20 cellular contexts compared by ENCODE assay signal in the genomic region with DNA sequence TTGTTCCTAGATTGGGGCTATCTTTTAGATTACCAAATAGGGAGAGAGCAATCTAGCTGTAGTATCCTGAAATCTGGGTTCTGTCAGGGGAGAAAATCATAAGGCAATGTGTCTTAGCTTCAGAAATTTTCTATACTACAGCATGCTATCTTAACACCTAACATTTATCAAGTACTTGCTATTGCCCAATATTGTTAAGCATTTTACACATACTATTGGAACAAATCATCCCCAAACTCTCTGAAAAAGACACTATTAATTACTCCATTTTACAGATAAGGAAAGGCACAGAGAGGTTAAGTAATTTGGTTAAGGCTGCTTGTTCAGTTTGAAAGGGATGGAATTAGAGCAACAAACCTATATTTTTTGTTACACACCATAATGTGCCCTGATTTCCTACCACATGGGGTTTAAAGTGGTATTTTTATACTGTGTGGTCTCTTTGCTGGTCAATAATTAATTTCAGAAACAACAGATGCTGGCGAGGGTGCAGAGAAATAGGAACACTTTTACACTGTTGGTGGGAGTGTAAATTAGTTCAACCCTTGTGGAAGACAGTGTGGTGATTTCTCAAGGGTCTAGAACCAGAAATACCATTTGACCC. TPM values are rescaled to one million over a fixed set of nuclear protein-coding genes. Genes with fewer than 3 reads are reported as not detected.
DNase-seq lines count a peak whose midpoint lies in the region; ATAC-seq and TF ChIP-seq lines count a peak whose summit lies in the region.
"Had no signal": no experiment of that assay in that cellular context is flagged by ENCODE, and none has a peak within 500 bp of the region (broad histone marks: within the 10 kb centered on the region; RNA-seq: fewer than 3 reads in every experiment).

No MANE protein-coding gene starts in this region.

- no peaks in the 10 kb centered on the region for H3K27me3 Mint-ChIP-seq in type B pancreatic cell
- H3K27me3 Mint-ChIP-seq: CD4-positive, alpha-beta memory T cell had no signal

- TF ChIP-seq CTCF in omental fat pad (IDR thresholded peaks at IDR 0.05) (no peak), type B pancreatic cell (conservative IDR thresholded peaks at IDR 0.05) (no peak)

- peaks cover 5% of the 10 kb centered on the region for H3K9me3 Mint-ChIP-seq in type B pancreatic cell
- H3K9me3 Mint-ChIP-seq: CD4-positive, alpha-beta memory T cell had no signal

- H3K27ac Mint-ChIP-seq in type B pancreatic cell: no peak overlapping the region

- no peak overlapping the region for H3K4me3 Mint-ChIP-seq in type B pancreatic cell

- H3K36me3 Mint-ChIP-seq in type B pancreatic cell: peaks cover 7% of the 10 kb centered on the region

- ATAC-seq in GM18870 (IDR thresholded peaks at IDR 0.05; ENCODE audit: unreplicated experiment): peak; percentile 50
- peak; percentile 47 for ATAC-seq in GM21737 (IDR thresholded peaks at IDR 0.05; ENCODE audit: unreplicated experiment)
- ATAC-seq in HG03378 (IDR thresholded peaks at IDR 0.05; ENCODE audit: unreplicated experiment): peak; percentile 49
- ATAC-seq in omental fat pad (ENCODE audit: low FRiP score): peak; percentile 28
- ATAC-seq in HG03432 (IDR thresholded peaks at IDR 0.05; ENCODE audit: unreplicated experiment): no peak
- ATAC-seq: A549, Right ventricle myocardium inferior had no signal

- DNase-seq in omental fat pad (ENCODE audit: low spot score) (no peak), type B pancreatic cell (ENCODE audit: extremely low spot score, unreplicated experiment) (no peak), SKM-1 (lab: John Stamatoyannopoulos, UW; ENCODE audit: unreplicated experiment) (no peak)
- DNase-seq: CD4-positive, alpha-beta memory T cell; DMS153; GF-D8; NCI-H1105; NCI-H2081; NCI-H2171 treated with DMSO at 0.1 percent for 48 hours; NCI-H446; NCI-H69; Peyer's patch; SW 1271; T-helper 2 cell had no signal

- no peaks in the 10 kb centered on the region for H3K4me1 Mint-ChIP-seq in type B pancreatic cell (ENCODE audit: unreplicated experiment)

RNA-seq across cellular contexts. Expression of gene RIC1, which starts 57.2 kb away (rescaled TPM):
- total RNA-seq in omental fat pad: 10 to 100 TPM; 27.4 to 62.3 (median 36.1) TPM
- total RNA-seq in type B pancreatic cell (ENCODE audit: low replicate concordance): 25.1 and 26.6 TPM in 2 replicates
